ENCODE assay signal across 8 cellular contexts in the genomic region with DNA sequence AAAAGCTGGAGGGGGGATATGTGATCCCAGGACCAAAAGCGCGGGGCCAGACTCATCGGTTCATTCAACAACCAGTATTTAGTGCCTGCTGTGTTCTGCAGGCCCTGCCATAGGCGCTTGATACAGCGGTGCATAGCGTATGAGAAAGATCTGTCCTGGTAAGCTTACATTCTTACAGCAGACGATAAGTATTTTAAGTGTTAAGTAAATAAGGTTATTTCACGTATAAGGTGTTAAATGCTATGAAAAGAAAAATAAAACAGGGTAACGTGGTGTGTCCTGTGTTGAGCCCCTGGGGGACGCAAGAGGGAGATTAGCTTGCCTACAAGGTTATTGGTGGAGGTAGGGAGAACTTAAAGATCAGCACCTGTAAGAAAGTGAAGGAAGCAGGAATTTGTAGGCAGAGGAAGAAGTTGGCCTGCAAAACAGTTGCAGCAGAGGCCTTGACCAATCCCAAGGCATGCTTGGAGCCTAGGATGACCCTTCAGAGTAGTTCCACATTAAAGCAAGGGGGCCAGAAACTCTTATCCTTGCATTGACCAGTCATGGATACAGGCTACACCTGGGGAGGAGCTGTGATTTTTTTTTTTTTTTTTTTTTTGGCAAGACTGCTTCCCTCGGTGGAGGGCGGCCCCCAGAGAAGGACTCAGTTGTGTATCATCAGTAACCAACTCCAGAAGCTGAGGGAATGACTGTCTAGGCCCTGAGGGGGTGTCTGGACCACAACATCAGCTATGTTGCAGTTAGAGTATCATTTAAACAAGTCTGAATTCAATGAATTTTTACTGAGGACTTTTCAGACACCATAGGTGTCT. TPM values are rescaled to one million over a fixed set of nuclear protein-coding genes. Genes with fewer than 3 reads are reported as not detected.
DNase-seq lines count a peak whose midpoint lies in the region; ATAC-seq and TF ChIP-seq lines count a peak whose summit lies in the region.

No MANE protein-coding gene starts in this region.

- H3K27me3 ChIP-seq in AG04450 (ENCODE audit: control insufficient read depth, insufficient read depth, low read length) (no peaks in the 10 kb centered on the region), gastroesophageal sphincter (no peaks in the 10 kb centered on the region)

- DNase-seq in AG04450 (ENCODE audit: low read depth, low spot score): no peak
- DNase-seq in T-helper 17 cell: no peak
- DNase-seq in skeletal muscle cell (ENCODE audit: low read depth): no peak
- no peak for DNase-seq in HuH-7.5 (ENCODE audit: low spot score)

- no peaks in the 10 kb centered on the region for H3K36me3 Mint-ChIP-seq in T-helper 17 cell (ENCODE audit: low read depth)

- TF ChIP-seq POLR2A in gastroesophageal sphincter (IDR thresholded peaks at IDR 0.05): no peak

- H3K4me1 ChIP-seq in gastroesophageal sphincter: peaks cover 0 to 17% (median 3%) of the 10 kb centered on the region in 3 donors

- H3K27ac Mint-ChIP-seq in T-helper 17 cell: peak overlapping the region; percentile 77

- peak; percentile 3 for ATAC-seq in GM18870 (IDR thresholded peaks at IDR 0.05; ENCODE audit: unreplicated experiment)
- no peak for ATAC-seq in T-helper 17 cell
- ATAC-seq in gastroesophageal sphincter: no peak
- ATAC-seq in HG03432 (IDR thresholded peaks at IDR 0.05; ENCODE audit: unreplicated experiment): no peak
- ATAC-seq in GM21526 (IDR thresholded peaks at IDR 0.05; ENCODE audit: low FRiP score, unreplicated experiment): no peak

- no peak for TF ChIP-seq CTCF in AG04450 (IDR thresholded peaks at IDR 0.05; ENCODE audit: low read depth, low read length)
- no peak for TF ChIP-seq CTCF in gastroesophageal sphincter (IDR thresholded peaks at IDR 0.05)

- H3K4me3 ChIP-seq in AG04450 (ENCODE audit: low read depth, low read length): peak overlapping the region; percentile 70
- H3K4me3 ChIP-seq in gastroesophageal sphincter: peak overlapping the region; percentile 78 to 99
- H3K4me3 ChIP-seq in skeletal muscle cell (ENCODE audit: low read depth, low read length): peak overlapping the region; percentile 80

- POLR2A ChIA-PET in AG04450 (lab: Yijun Ruan, JAX): interaction anchor here (1.1 to 1.9 kb wide), 4 partner anchors 13 to 246 kb away, joined by 3 to 11 read pairs (median 4); no protein-coding TSS in a partner anchor

- WGBS in gastroesophageal sphincter (ENCODE audit: low coverage in 1 of 2), 2 donors: 7 to 14% methylated on average over 4 to 9 of the region's 12 CpGs

- H3K27ac ChIP-seq in AG04450 (ENCODE audit: low read depth, low read length) (no peak overlapping the region), gastroesophageal sphincter (peak overlapping the region; percentile 94 to 100 (median 100))

- no peaks in the 10 kb centered on the region for H3K9me3 ChIP-seq in AG04450 (ENCODE audit: control insufficient read depth, insufficient read depth, low read length)
- no peaks in the 10 kb centered on the region for H3K9me3 ChIP-seq in T-helper 17 cell (ENCODE audit: control insufficient read depth, low read length, poor library complexity, severe bottlenecking)
- H3K9me3 ChIP-seq in gastroesophageal sphincter: no peaks in the 10 kb centered on the region

- H3K4me1 Mint-ChIP-seq in T-helper 17 cell: peaks cover 17% of the 10 kb centered on the region

- no peak for TF ChIP-seq EP300 in gastroesophageal sphincter (IDR thresholded peaks at IDR 0.05)

- H3K36me3 ChIP-seq in gastroesophageal sphincter: peaks cover 0 to 5% of the 10 kb centered on the region in 2 donors

- CTCF ChIA-PET in AG04450 (lab: Charles Lee): interaction anchor here (0.6 to 1.4 kb wide), 7 partner anchors 9 to 443 kb away, joined by 3 to 7 read pairs (median 4); no protein-coding TSS in a partner anchor

- H3K27me3 Mint-ChIP-seq in T-helper 17 cell: no peaks in the 10 kb centered on the region

- H3K4me3 Mint-ChIP-seq in T-helper 17 cell: peak overlapping the region; percentile 80

RNA-seq across cellular contexts. Expression of gene LIPT2, which starts 0.5 kb away (rescaled TPM):
- 2.1 TPM in 2 replicates for polyA plus RNA-seq in AG04450 (2011; rRNA removed)
- 2.0 and 2.3 TPM in 2 replicates for polyA minus RNA-seq in AG04450 (2011; rRNA and poly(A)+ RNA removed)
- total RNA-seq in T-helper 17 cell: 1 to 10 TPM; 5.8 to 6.8 TPM
- total RNA-seq in gastroesophageal sphincter: 1 to 10 TPM in 3 of 4 donors, under 1 TPM in 1; 0.45 to 3.4 (median 3.1) TPM

RNA-seq across cellular contexts. Expression of gene KCNE3, which starts 26.7 kb away (rescaled TPM):
- polyA plus RNA-seq in AG04450 (2011; rRNA removed): 0.66 and 1.0 TPM in 2 replicates
- polyA minus RNA-seq in AG04450 (2011; rRNA and poly(A)+ RNA removed): 2.2 and 2.7 TPM in 2 replicates
- total RNA-seq in T-helper 17 cell (1 to 10 TPM in 1 of 2 donors, under 1 TPM in 1; 0.40 to 1.6 TPM), gastroesophageal sphincter (10 to 100 TPM in 1 of 4 donors, 1 to 10 TPM in 3; 4.2 to 21.9 (median 5.2) TPM)
